Comparison of ENCODE assay signal across 14 cellular contexts in the genomic region with DNA sequence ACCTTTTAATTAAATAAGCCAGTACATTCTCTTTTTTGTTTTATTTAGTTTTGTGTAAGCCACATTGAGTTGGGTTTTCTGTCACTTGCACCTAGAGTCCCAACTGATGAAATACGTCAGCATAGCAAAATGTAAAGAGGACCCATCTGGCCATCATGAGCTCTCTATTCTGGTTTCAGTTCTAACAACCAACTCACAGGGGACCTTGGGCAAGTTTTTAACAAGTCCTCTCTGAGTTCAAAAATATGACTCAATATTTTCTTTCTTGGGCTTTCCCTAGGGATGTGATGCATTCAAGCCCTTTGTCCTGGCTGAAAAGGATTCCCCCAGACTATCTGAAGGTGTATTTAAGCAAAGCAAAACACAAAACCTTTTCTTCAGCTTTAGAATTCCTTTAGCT. TPM values are rescaled to one million over a fixed set of nuclear protein-coding genes. Genes with fewer than 3 reads are reported as not detected.
DNase-seq lines count a peak whose midpoint lies in the region; ATAC-seq and TF ChIP-seq lines count a peak whose summit lies in the region.
"Had no signal": no experiment of that assay in that cellular context is flagged by ENCODE, and none has a peak within 500 bp of the region (broad histone marks: within the 10 kb centered on the region; RNA-seq: fewer than 3 reads in every experiment).

No MANE protein-coding gene starts in this region.

- peaks cover 0 to 9% (median 4%) of the 10 kb centered on the region in 8 donors for H3K9me3 Mint-ChIP-seq in CD4-positive, alpha-beta memory T cell

- no peak overlapping the region for H3K4me3 ChIP-seq in left lung
- H3K4me3 ChIP-seq in CD4-positive, alpha-beta memory T cell (ENCODE audit: low read length in 2 of 2): no peak overlapping the region
- H3K4me3 ChIP-seq: cardiac muscle cell, SJSA1 had no signal

- H3K27ac ChIP-seq in RWPE1: no peak overlapping the region
- H3K27ac ChIP-seq in left lung: no peak overlapping the region
- H3K27ac ChIP-seq in CD4-positive, alpha-beta memory T cell (ENCODE audit: low read depth, low read length): no peak overlapping the region
- H3K27ac ChIP-seq: cardiac muscle cell, SJSA1 had no signal

- no peak for TF ChIP-seq CTCF in RWPE1 (conservative IDR thresholded peaks at IDR 0.05; ENCODE audit: low read depth)
- TF ChIP-seq CTCF in left lung (IDR thresholded peaks at IDR 0.05): no peak

- POLR2A ChIA-PET in RWPE1 (lab: Yijun Ruan, JAX; ENCODE audit: low non-redundant PET): no interaction called here
- POLR2A ChIA-PET in CD4-positive, alpha-beta memory T cell (lab: Charles Lee; ENCODE audit: partially characterized antibody): no interaction called here

- H3K36me3 Mint-ChIP-seq in CD4-positive, alpha-beta memory T cell: peaks cover 0 to 5% of the 10 kb centered on the region in 2 donors
- H3K36me3 Mint-ChIP-seq: mesothelial cell of epicardium had no signal

- peaks cover 0 to under 1% of the 10 kb centered on the region in 2 donors for H3K9me3 ChIP-seq in left lung
- H3K9me3 ChIP-seq in CD4-positive, alpha-beta memory T cell (ENCODE audit: control insufficient read depth in 1 of 2, low read length in 2 of 2): no peaks in the 10 kb centered on the region
- H3K9me3 ChIP-seq: SJSA1 had no signal

- DNase-seq in fibroblast of gingiva (ENCODE audit: low read depth): peak; percentile 14
- no peak for DNase-seq in RWPE1 (ENCODE audit: low spot score)
- DNase-seq in NCI-H748 treated with DMSO at 0.1 percent for 48 hours (lab: John Stamatoyannopoulos, UW): no peak
- no peak for DNase-seq in left lung
- no peak for DNase-seq in CD4-positive, alpha-beta memory T cell
- DNase-seq: NCI-H2081, small intestine had no signal

- peak; percentile 89 for ATAC-seq in GM18519 (IDR thresholded peaks at IDR 0.05; ENCODE audit: low FRiP score, unreplicated experiment)
- peak; percentile 87 for ATAC-seq in GM21423 (IDR thresholded peaks at IDR 0.05; ENCODE audit: unreplicated experiment)
- peak; percentile 95 for ATAC-seq in HG03095 (IDR thresholded peaks at IDR 0.05; ENCODE audit: unreplicated experiment)
- no peak for ATAC-seq in left lung

- intact Hi-C loops in left lung (cut with DNase I): no loop called here
- intact Hi-C loops in CD4-positive, alpha-beta memory T cell (cut with micrococcal nuclease): no loop called here

- H3K27ac Mint-ChIP-seq in CD4-positive, alpha-beta memory T cell: no peak overlapping the region
- H3K27ac Mint-ChIP-seq: mesothelial cell of epicardium had no signal

- H3K27me3 Mint-ChIP-seq in CD4-positive, alpha-beta memory T cell: no peaks in the 10 kb centered on the region

- H3K4me1 Mint-ChIP-seq in CD4-positive, alpha-beta memory T cell: no peaks in the 10 kb centered on the region

- H3K4me3 Mint-ChIP-seq in CD4-positive, alpha-beta memory T cell: no peak overlapping the region
- H3K4me3 Mint-ChIP-seq: mesothelial cell of epicardium had no signal

- no peaks in the 10 kb centered on the region for H3K27me3 ChIP-seq in left lung
- no peaks in the 10 kb centered on the region for H3K27me3 ChIP-seq in CD4-positive, alpha-beta memory T cell (ENCODE audit: insufficient read depth, low read length)
- H3K27me3 ChIP-seq: cardiac muscle cell, SJSA1 had no signal

- H3K4me1 ChIP-seq in left lung: no peaks in the 10 kb centered on the region
- no peaks in the 10 kb centered on the region for H3K4me1 ChIP-seq in CD4-positive, alpha-beta memory T cell (ENCODE audit: insufficient read depth, low read length)
- H3K4me1 ChIP-seq: SJSA1 had no signal

- H3K36me3 ChIP-seq in left lung: no peaks in the 10 kb centered on the region
- H3K36me3 ChIP-seq in CD4-positive, alpha-beta memory T cell (ENCODE audit: insufficient read depth, low read length): no peaks in the 10 kb centered on the region
- H3K36me3 ChIP-seq: cardiac muscle cell, SJSA1 had no signal

- CTCF ChIA-PET in RWPE1 (lab: Yijun Ruan, JAX): no interaction called here
- CTCF ChIA-PET in CD4-positive, alpha-beta memory T cell (lab: Charles Lee; ENCODE audit: partially characterized antibody): interaction anchor here (5.8 kb wide), 1 partner anchor 11 kb away, joined by 30 read pairs; no protein-coding TSS in a partner anchor

RNA-seq across cellular contexts. Expression of a gene that starts 32.9 kb away (rescaled TPM):
- 1 to 10 TPM; 8.5 to 9.6 TPM for total RNA-seq in left lung
- total RNA-seq in CD4-positive, alpha-beta memory T cell: not detected
- under 1 TPM in 1 of 2 donors, not detected in 1; 0.02 TPM for polyA plus RNA-seq in CD4-positive, alpha-beta memory T cell
- total RNA-seq: glomerular endothelial cell had no signal

Comparison
In these comparisons a context has a peak if more than half of its experiments do, and no peak if none do; other contexts are left out.
1. RNA of a gene that starts 32.9 kb away (total RNA-seq): 8.5 to 9.6 TPM in left lung; not detected in CD4-positive, alpha-beta memory T cell; every median in the first group is over 4 times any median in the second.